1 cellular context compared by ENCODE assay signal in genomic region chr7:525740-526139, GRCh38.
TF ChIP-seq lines count a peak whose summit lies in the region.

No MANE protein-coding gene starts in this region.

TF ChIP-seq in H1, 55 proteins besides CTCF, POLR2A, EP300 and RAD21:
- TF ChIP-seq POU5F1 (IDR thresholded peaks at IDR 0.05; ENCODE audit: low read depth, low read length), result no peak
